In genomic region chr2:221897718-221898117, GRCh38 we compare ENCODE assay signal across 30 cellular contexts.
"Had no signal": no experiment of that assay in that cellular context is flagged by ENCODE, and none has a peak within 500 bp of the region (broad histone marks: within the 10 kb centered on the region; RNA-seq: fewer than 3 reads in every experiment).

No MANE protein-coding gene starts in this region.

- H3K4me3 ChIP-seq: neural progenitor cell, ovary, psoas muscle, right lobe of liver, skin epidermis, stomach, suprapubic skin, testis, tibial artery, transverse colon, upper lobe of right lung, uterus had no signal

- H3K4me3 Mint-ChIP-seq: naive B cell; naive thymus-derived CD8-positive, alpha-beta T cell; natural killer cell treated with Interleukin-12 subunit alpha and Interleukin-12 subunit beta and Interleukin-15 and Interleukin-18, amount 100 ng/mL, for 72 hours; nephron progenitor cell; neural progenitor cell; stimulated activated effector memory CD8-positive, alpha-beta T cell treated with anti-CD3 and anti-CD28 coated beads, Interleukin-12 subunit alpha, Interleukin-12 subunit beta, amount 100 ng/mL, for 72 hours; stimulated activated naive B cell treated with anti-CD40 and anti-IgM and Interleukin-4, amounts not matched to agents 10 μg/mL and 1 μg/mL and 100 μg/mL, for 72 hours; stimulated activated naive CD8-positive, alpha-beta T cell treated with anti-CD3 and anti-CD28 coated beads, Interleukin-15, Interleukin-2, amounts not matched to agents 100 ng/mL and 50 ng/mL, for 24 hours; type B pancreatic cell had no signal

- H3K27me3 ChIP-seq: ovary, right lobe of liver, stomach, suprapubic skin, testis, tibial artery, transverse colon, upper lobe of right lung, uterus had no signal

- DNase-seq: naive B cell; naive thymus-derived CD8-positive, alpha-beta T cell; nephron progenitor cell; occipital lobe; ovary; posterior cingulate gyrus; psoas muscle; right cardiac atrium; right lobe of liver; stimulated activated CD4-positive, alpha-beta T cell treated with anti-CD3 and anti-CD28 coated beads, Interleukin-15, amount 100 ng/mL, for 24 hours; stimulated activated CD4-positive, alpha-beta T cell treated with anti-CD3 and anti-CD28 coated beads, Interleukin-2, amount 100 ng/mL, for 24 hours; stimulated activated CD4-positive, alpha-beta T cell treated with anti-CD3 and anti-CD28 coated beads, Interleukin-2, amount 100 ng/mL, for 48 hours; stimulated activated CD4-positive, alpha-beta T cell treated with anti-CD3 and anti-CD28 coated beads, Interleukin-4, amount 100 ng/mL, for 24 hours; stimulated activated naive B cell treated with anti-CD40 and anti-IgM and Interleukin-4, amounts not matched to agents 10 μg/mL and 1 μg/mL and 100 μg/mL, for 72 hours; stimulated activated naive CD4-positive, alpha-beta T cell treated with Interleukin-2 at 50 U/mL for 16 hours; stomach; testis; tibial artery; transverse colon; upper lobe of right lung; uterus had no signal

- H3K4me1 Mint-ChIP-seq: naive B cell; naive thymus-derived CD8-positive, alpha-beta T cell; stimulated activated effector memory CD8-positive, alpha-beta T cell treated with anti-CD3 and anti-CD28 coated beads, Interleukin-12 subunit alpha, Interleukin-12 subunit beta, amount 100 ng/mL, for 72 hours; stimulated activated naive B cell treated with anti-CD40 and anti-IgM and Interleukin-4, amounts not matched to agents 10 μg/mL and 1 μg/mL and 100 μg/mL, for 72 hours had no signal

- H3K27ac ChIP-seq: neural progenitor cell, ovary, parathyroid adenoma, psoas muscle, right lobe of liver, transverse colon, upper lobe of right lung had no signal

- H3K4me1 ChIP-seq: parathyroid adenoma, psoas muscle, right lobe of liver, suprapubic skin, upper lobe of right lung, uterus had no signal

- H2AFZ ChIP-seq: neural progenitor cell, parathyroid adenoma had no signal

- H3K9me3 ChIP-seq: ovary, psoas muscle, right lobe of liver, stomach, suprapubic skin, testis, tibial artery, transverse colon, upper lobe of right lung, uterus had no signal

- ATAC-seq: naive thymus-derived CD8-positive, alpha-beta T cell; natural killer cell treated with Interleukin-12 subunit alpha and Interleukin-12 subunit beta and Interleukin-15 and Interleukin-18, amount 100 ng/mL, for 72 hours; psoas muscle; right lobe of liver; stimulated activated effector memory CD8-positive, alpha-beta T cell treated with anti-CD3 and anti-CD28 coated beads, Interleukin-12 subunit alpha, Interleukin-12 subunit beta, amount 100 ng/mL, for 72 hours; stimulated activated naive B cell treated with anti-CD40 and anti-IgM and Interleukin-4, amounts not matched to agents 10 μg/mL and 1 μg/mL and 100 μg/mL, for 72 hours had no signal

- H3K27ac Mint-ChIP-seq: naive B cell; naive thymus-derived CD8-positive, alpha-beta T cell; natural killer cell treated with Interleukin-12 subunit alpha and Interleukin-12 subunit beta and Interleukin-15 and Interleukin-18, amount 100 ng/mL, for 72 hours; progenitor cell of endocrine pancreas; stimulated activated effector memory CD8-positive, alpha-beta T cell treated with anti-CD3 and anti-CD28 coated beads, Interleukin-12 subunit alpha, Interleukin-12 subunit beta, amount 100 ng/mL, for 72 hours; stimulated activated naive B cell treated with anti-CD40 and anti-IgM and Interleukin-4, amounts not matched to agents 10 μg/mL and 1 μg/mL and 100 μg/mL, for 72 hours; stimulated activated naive CD8-positive, alpha-beta T cell treated with anti-CD3 and anti-CD28 coated beads, Interleukin-15, Interleukin-2, amounts not matched to agents 100 ng/mL and 50 ng/mL, for 24 hours; type B pancreatic cell had no signal

- H3K36me3 ChIP-seq: neural progenitor cell, ovary, right lobe of liver, stomach, suprapubic skin, tibial artery, transverse colon, upper lobe of right lung, uterus had no signal

- H3K27me3 Mint-ChIP-seq: naive B cell; natural killer cell treated with Interleukin-12 subunit alpha and Interleukin-12 subunit beta and Interleukin-15 and Interleukin-18, amount 100 ng/mL, for 72 hours; stimulated activated naive B cell treated with anti-CD40 and anti-IgM and Interleukin-4, amounts not matched to agents 10 μg/mL and 1 μg/mL and 100 μg/mL, for 72 hours; stimulated activated naive CD8-positive, alpha-beta T cell treated with anti-CD3 and anti-CD28 coated beads, Interleukin-15, Interleukin-2, amounts not matched to agents 100 ng/mL and 50 ng/mL, for 24 hours had no signal

- H3K9ac ChIP-seq: neural progenitor cell, parathyroid adenoma had no signal

- H3K36me3 Mint-ChIP-seq: naive B cell; naive thymus-derived CD8-positive, alpha-beta T cell; natural killer cell treated with Interleukin-12 subunit alpha and Interleukin-12 subunit beta and Interleukin-15 and Interleukin-18, amount 100 ng/mL, for 72 hours; stimulated activated effector memory CD8-positive, alpha-beta T cell treated with anti-CD3 and anti-CD28 coated beads, Interleukin-12 subunit alpha, Interleukin-12 subunit beta, amount 100 ng/mL, for 72 hours; type B pancreatic cell had no signal

- H3K79me2 ChIP-seq: parathyroid adenoma had no signal

- H3K9me3 Mint-ChIP-seq: stimulated activated naive CD8-positive, alpha-beta T cell treated with anti-CD3 and anti-CD28 coated beads, Interleukin-15, Interleukin-2, amounts not matched to agents 100 ng/mL and 50 ng/mL, for 24 hours; type B pancreatic cell had no signal
